In genomic region chr3:152444029-152444641, GRCh38 we compare ENCODE assay signal across 8 cellular contexts.
DNase-seq lines count a peak whose midpoint lies in the region; ATAC-seq, FAIRE-seq and TF ChIP-seq lines count a peak whose summit lies in the region.

No MANE protein-coding gene starts in this region.

- intact Hi-C loops in K562 (cut with micrococcal nuclease), result loop anchor here (1.0 to 10.0 kb wide), 3 partner anchors 129 to 372 kb away; no protein-coding TSS in a partner anchor

- in situ Hi-C loops in GM13977 (cut with MboI; ENCODE audit: low pct_unique_long_range_greater_than_20kb, low sequenced_read_pairs, unreplicated experiment), result no loop called here
- in situ Hi-C loops in K562 (cut with MboI), result loop anchor here (10.0 kb wide), 1 partner anchor 269 kb away; no protein-coding TSS in a partner anchor

- peaks cover 3% of the 10 kb centered on the region; the same call in 1 of the 2 replicates for H3K36me3 ChIP-seq in BE2C
- peaks cover 84% of the 10 kb centered on the region for H3K36me3 ChIP-seq in K562 (ENCODE audit: control insufficient read depth, insufficient read depth, low read length)

- H3K27me3 ChIP-seq in BE2C (no peaks in the 10 kb centered on the region), K562 (ENCODE audit: control insufficient read depth in 2 of 2, insufficient read depth in 2 of 2, low read length in 2 of 2) (no peaks in the 10 kb centered on the region)

- POLR2A ChIA-PET in K562 (lab: Yijun Ruan, JAX), result interaction anchor here (0.6 to 0.7 kb wide), 2 partner anchors 240 to 256 kb away, joined by 3 read pairs; no protein-coding TSS in a partner anchor

- TF ChIP-seq POLR2A in K562 (conservative IDR thresholded peaks at IDR 0.05), result no peak

- ATAC-seq in K562 (peak; percentile 77), HG03196 (IDR thresholded peaks at IDR 0.05; ENCODE audit: unreplicated experiment) (no peak)
- no peak for ATAC-seq in stimulated activated memory B cell treated with anti-CD40 and anti-IgM and Interleukin-4, amounts not matched to agents 10 μg/mL and 1 μg/mL and 100 μg/mL, for 72 hours

- TF ChIP-seq EP300 in K562 (IDR thresholded peaks at IDR 0.05; ENCODE audit: low read length), result no peak

- DNase-seq in BE2C (no peak), GM13977 (ENCODE audit: low spot score) (peak; percentile 16), NCI-H2227 treated with DMSO at 0.1 percent for 48 hours (lab: John Stamatoyannopoulos, UW) (peak; percentile 3), K562 (ENCODE audit: extremely low read depth in 1 of 4, low spot score in 3 of 4) (peak in 2 of 4 experiments; percentile 10 to 48), immature natural killer cell (peak; percentile 27 to 44 (median 36)), stromal cell of bone marrow (ENCODE audit: low read depth) (peak; percentile 61)

- H3K4me1 ChIP-seq in BE2C, result peaks cover 9% of the 10 kb centered on the region
- H3K4me1 ChIP-seq in K562 (replicated peaks in 1 of 2; ENCODE audit: control insufficient read depth in 2 of 2, insufficient read depth in 2 of 2, low read length in 2 of 2), result no peaks in the 10 kb centered on the region

- H3K79me2 ChIP-seq in K562 (ENCODE audit: control insufficient read depth, insufficient read depth, low read length), result peaks cover 94% of the 10 kb centered on the region

- H3K27me3 Mint-ChIP-seq in immature natural killer cell (ENCODE audit: low read depth in 3 of 3), result peaks cover 0 to 6% (median 5%) of the 10 kb centered on the region in 3 donors
- H3K27me3 Mint-ChIP-seq in stimulated activated memory B cell treated with anti-CD40 and anti-IgM and Interleukin-4, amounts not matched to agents 10 μg/mL and 1 μg/mL and 100 μg/mL, for 72 hours, result no peaks in the 10 kb centered on the region

- no peak overlapping the region for H2AFZ ChIP-seq in K562 (ENCODE audit: low read depth, low read length)

- no peak overlapping the region for H3K4me2 ChIP-seq in K562 (ENCODE audit: insufficient read depth, low read length)

- no peak overlapping the region for H3K9ac ChIP-seq in K562 (ENCODE audit: insufficient read depth in 1 of 2, low read depth in 2 of 2, low read length in 2 of 2)

- CTCF ChIA-PET in K562 (lab: Yijun Ruan, JAX; ENCODE audit: low intra/inter-chr PET ratio), result interaction anchor here (0.6 to 2.2 kb wide), 7 partner anchors 149 to 1035 kb away, joined by 3 to 13 read pairs (median 3); no protein-coding TSS in a partner anchor

- TF ChIP-seq CTCF in BE2C (IDR thresholded peaks at IDR 0.05; ENCODE audit: low read depth, low read length) (peak; percentile 64), GM13977 (IDR thresholded peaks at IDR 0.05; ENCODE audit: extremely low read depth, insufficient read depth, missing control alignments) (peak; percentile 70), K562 (IDR thresholded peaks at IDR 0.05 in 2 of 3, conservative IDR thresholded peaks at IDR 0.05 in 1 of 3; ENCODE audit: insufficient read depth in 2 of 3, low read depth in 1 of 3, low read length in 3 of 3) (peak; percentile 24 to 65 (median 46); a peak in 5 of 6 replicates)

- no peaks in the 10 kb centered on the region for H4K20me1 ChIP-seq in K562 (replicated peaks; ENCODE audit: control insufficient read depth, insufficient read depth, low read length)

- no peaks in the 10 kb centered on the region for H3K9me3 Mint-ChIP-seq in immature natural killer cell
- no peaks in the 10 kb centered on the region for H3K9me3 Mint-ChIP-seq in stimulated activated memory B cell treated with anti-CD40 and anti-IgM and Interleukin-4, amounts not matched to agents 10 μg/mL and 1 μg/mL and 100 μg/mL, for 72 hours

- WGBS in K562 (ENCODE audit: insufficient coverage, low coverage, missing lambda C conversion rate), result 59% methylated on average over 8 of the region's 8 CpGs

- peak overlapping the region; percentile 1 to 85 (median 44) for H3K27ac Mint-ChIP-seq in immature natural killer cell
- no peak overlapping the region for H3K27ac Mint-ChIP-seq in stimulated activated memory B cell treated with anti-CD40 and anti-IgM and Interleukin-4, amounts not matched to agents 10 μg/mL and 1 μg/mL and 100 μg/mL, for 72 hours

- no TSS peak for BruUV-seq in K562 (replicated peaks; lab: Mats Ljungman, UMichigan)

- TF ChIP-seq RAD21 in K562 (CRISPR knock-in tag; conservative IDR thresholded peaks at IDR 0.05 in 1 of 2, IDR thresholded peaks at IDR 0.05 in 1 of 2), result peak; percentile 76 to 82

- H3K4me3 ChIP-seq in BE2C (ENCODE audit: low read depth, low read length), result no peak overlapping the region
- no peak overlapping the region for H3K4me3 ChIP-seq in K562

- no peak overlapping the region; the same call in 1 of the 3 replicates for H3K27ac ChIP-seq in K562 (ENCODE audit: extremely low read depth, low read depth, low read length)

- peak overlapping the region; percentile 0 to 47 (median 14) for H3K4me3 Mint-ChIP-seq in immature natural killer cell
- no peak overlapping the region for H3K4me3 Mint-ChIP-seq in stimulated activated memory B cell treated with anti-CD40 and anti-IgM and Interleukin-4, amounts not matched to agents 10 μg/mL and 1 μg/mL and 100 μg/mL, for 72 hours

- H3K4me1 Mint-ChIP-seq in immature natural killer cell, result peaks cover 72 to 93% of the 10 kb centered on the region in 2 donors
- H3K4me1 Mint-ChIP-seq in stimulated activated memory B cell treated with anti-CD40 and anti-IgM and Interleukin-4, amounts not matched to agents 10 μg/mL and 1 μg/mL and 100 μg/mL, for 72 hours, result peaks cover 50% of the 10 kb centered on the region

- H3K36me3 Mint-ChIP-seq in immature natural killer cell, result peaks cover 0 to 24% (median 22%) of the 10 kb centered on the region in 3 donors
- H3K36me3 Mint-ChIP-seq in stimulated activated memory B cell treated with anti-CD40 and anti-IgM and Interleukin-4, amounts not matched to agents 10 μg/mL and 1 μg/mL and 100 μg/mL, for 72 hours, result peaks cover 39% of the 10 kb centered on the region

- no peaks in the 10 kb centered on the region for H3K9me3 ChIP-seq in BE2C
- no peaks in the 10 kb centered on the region for H3K9me3 ChIP-seq in K562 (replicated peaks; ENCODE audit: control insufficient read depth, insufficient read depth, low read depth, low read length)

- peak; percentile 63 for FAIRE-seq in K562 (lab: Jason Lieb, UNC)

- no peaks in the 10 kb centered on the region for H3K9me1 ChIP-seq in K562 (ENCODE audit: control insufficient read depth, insufficient read depth, low read length)

TF ChIP-seq in K562, 482 proteins besides CTCF, POLR2A, EP300 and RAD21:
- TF ChIP-seq ZZZ3 (IDR thresholded peaks at IDR 0.05) (no peak), SMC3 (conservative IDR thresholded peaks at IDR 0.05; ENCODE audit: insufficient read depth, low read depth, low read length) (0 out of 2 replicates have a peak, but pooled peaks have one; percentile 37), LARP7 (IDR thresholded peaks at IDR 0.05) (no peak), TBL1XR1 (IDR thresholded peaks at IDR 0.05; ENCODE audit: low read length in 2 of 2) (peak in 1 of 2 experiments; percentile 18; a peak in 1 of 4 replicates), BRD9 (IDR thresholded peaks at IDR 0.05; ENCODE audit: low read depth, partially characterized antibody) (peak; percentile 35), DEAF1 (CRISPR knock-in tag; IDR thresholded peaks at IDR 0.05) (peak; percentile 62), POLR2H (tag; IDR thresholded peaks at IDR 0.05; ENCODE audit: low read depth) (0 out of 2 replicates have a peak, but pooled peaks have one; percentile 27)
TF ChIP-seq in K562: peak in this region for 5.
